In genomic region chrX:70694339-70695122, GRCh38 we compare ENCODE assay signal across 17 cellular contexts.
DNase-seq lines count a peak whose midpoint lies in the region; ATAC-seq, FAIRE-seq and TF ChIP-seq lines count a peak whose summit lies in the region.
"Had no signal": no experiment of that assay in that cellular context is flagged by ENCODE, and none has a peak within 500 bp of the region (broad histone marks: within the 10 kb centered on the region; RNA-seq: fewer than 3 reads in every experiment).

No MANE protein-coding gene starts in this region.

- no peaks in the 10 kb centered on the region for H3K9me3 ChIP-seq in pancreas
- H3K9me3 ChIP-seq in T-helper 17 cell (ENCODE audit: control insufficient read depth, low read length, poor library complexity, severe bottlenecking) = no peaks in the 10 kb centered on the region
- H3K9me3 ChIP-seq: HAP-1 had no signal

- peaks cover 0 to 7% (median 0%) of the 10 kb centered on the region in 4 donors for H3K27me3 ChIP-seq in pancreas

- H3K4me3 ChIP-seq in pancreas = no peak overlapping the region
- H3K4me3 ChIP-seq: GM12878, HAP-1 had no signal

- ATAC-seq in natural killer cell treated with Interleukin-12 subunit alpha and Interleukin-12 subunit beta and Interleukin-15 and Interleukin-18, amount 100 ng/mL, for 72 hours = no peak
- ATAC-seq in natural killer cell (no peak), pancreas (no peak), T-helper 17 cell (no peak)
- ATAC-seq: GM12878, HepG2 had no signal

- no peak for TF ChIP-seq CTCF in natural killer cell (IDR thresholded peaks at IDR 0.05)
- TF ChIP-seq CTCF in pancreas (IDR thresholded peaks at IDR 0.05) = no peak

- H3K9me3 Mint-ChIP-seq in activated T-cell treated with anti-CD3 and anti-CD28 coated beads, Interleukin-2, amount 50 U/mL, for 24 hours = no peaks in the 10 kb centered on the region
- no peaks in the 10 kb centered on the region for H3K9me3 Mint-ChIP-seq in natural killer cell treated with Interleukin-12 subunit alpha and Interleukin-12 subunit beta and Interleukin-15 and Interleukin-18, amount 100 ng/mL, for 72 hours
- no peaks in the 10 kb centered on the region for H3K9me3 Mint-ChIP-seq in natural killer cell
- H3K9me3 Mint-ChIP-seq: CD4-positive, alpha-beta memory T cell had no signal

- intact Hi-C loops in natural killer cell (cut with micrococcal nuclease) (no loop called here), pancreas (cut with DNase I) (no loop called here)

- no peak overlapping the region for H3K27ac Mint-ChIP-seq in activated T-cell treated with anti-CD3 and anti-CD28 coated beads, Interleukin-2, amount 50 U/mL, for 24 hours
- H3K27ac Mint-ChIP-seq in natural killer cell treated with Interleukin-12 subunit alpha and Interleukin-12 subunit beta and Interleukin-15 and Interleukin-18, amount 100 ng/mL, for 72 hours = no peak overlapping the region
- H3K27ac Mint-ChIP-seq in natural killer cell (no peak overlapping the region), T-helper 17 cell (no peak overlapping the region)
- H3K27ac Mint-ChIP-seq: B cell; CD4-positive, alpha-beta memory T cell had no signal

- H3K27ac ChIP-seq in pancreas = no peak overlapping the region

- no peaks in the 10 kb centered on the region for H3K36me3 ChIP-seq in pancreas
- H3K36me3 ChIP-seq: HAP-1 had no signal

- peaks cover 10% of the 10 kb centered on the region for H3K4me1 Mint-ChIP-seq in activated T-cell treated with anti-CD3 and anti-CD28 coated beads, Interleukin-2, amount 50 U/mL, for 24 hours (ENCODE audit: low read depth)
- H3K4me1 Mint-ChIP-seq in natural killer cell treated with Interleukin-12 subunit alpha and Interleukin-12 subunit beta and Interleukin-15 and Interleukin-18, amount 100 ng/mL, for 72 hours (ENCODE audit: low read depth in 2 of 2) = no peaks in the 10 kb centered on the region
- H3K4me1 Mint-ChIP-seq in natural killer cell (no peaks in the 10 kb centered on the region), T-helper 17 cell (no peaks in the 10 kb centered on the region)
- H3K4me1 Mint-ChIP-seq: B cell had no signal

- no peaks in the 10 kb centered on the region for H3K36me3 Mint-ChIP-seq in activated T-cell treated with anti-CD3 and anti-CD28 coated beads, Interleukin-2, amount 50 U/mL, for 24 hours (ENCODE audit: low read depth)
- no peaks in the 10 kb centered on the region for H3K36me3 Mint-ChIP-seq in natural killer cell treated with Interleukin-12 subunit alpha and Interleukin-12 subunit beta and Interleukin-15 and Interleukin-18, amount 100 ng/mL, for 72 hours
- H3K36me3 Mint-ChIP-seq in natural killer cell (no peaks in the 10 kb centered on the region), T-helper 17 cell (ENCODE audit: low read depth) (peaks cover 2% of the 10 kb centered on the region)
- H3K36me3 Mint-ChIP-seq: CD4-positive, alpha-beta memory T cell had no signal

- 56 to 75% methylated on average over 3 of the region's 3 CpGs for WGBS in pancreas, 2 donors

- peaks cover 38% of the 10 kb centered on the region for H3K27me3 Mint-ChIP-seq in activated T-cell treated with anti-CD3 and anti-CD28 coated beads, Interleukin-2, amount 50 U/mL, for 24 hours
- peaks cover 0 to 9% of the 10 kb centered on the region in 2 donors for H3K27me3 Mint-ChIP-seq in natural killer cell treated with Interleukin-12 subunit alpha and Interleukin-12 subunit beta and Interleukin-15 and Interleukin-18, amount 100 ng/mL, for 72 hours
- H3K27me3 Mint-ChIP-seq in natural killer cell (ENCODE audit: low read depth in 2 of 2) = peaks cover 0 to 20% of the 10 kb centered on the region in 2 donors
- no peaks in the 10 kb centered on the region for H3K27me3 Mint-ChIP-seq in T-helper 17 cell
- H3K27me3 Mint-ChIP-seq: B cell; CD4-positive, alpha-beta memory T cell had no signal

- H3K4me1 ChIP-seq in pancreas = no peaks in the 10 kb centered on the region
- H3K4me1 ChIP-seq: HAP-1 had no signal

- FAIRE-seq in pancreas (lab: Jason Lieb, UNC) = peak; percentile 54
- FAIRE-seq: A204.1, GM12878, GM18507, HepG2, HTR-8/SVneo had no signal

- no peak for DNase-seq in activated T-cell treated with anti-CD3 and anti-CD28 coated beads, Interleukin-2, amount 50 U/mL, for 24 hours
- no peak for DNase-seq in activated T-cell treated with anti-CD3 and anti-CD28 coated beads, Interleukin-2, amount 50 U/mL, for 48 hours
- DNase-seq in natural killer cell treated with Interleukin-12 subunit alpha and Interleukin-12 subunit beta and Interleukin-15 and Interleukin-18, amount 100 ng/mL, for 72 hours (ENCODE audit: low spot score) = no peak
- no peak for DNase-seq in natural killer cell
- DNase-seq in pancreas = no peak
- DNase-seq in hypothalamus (lab: John Stamatoyannopoulos, UW) = no peak
- no peak for DNase-seq in T-helper 17 cell
- DNase-seq: C1 segment of cervical spinal cord; CD4-positive, alpha-beta memory T cell; DMS79 had no signal

- H3K4me3 Mint-ChIP-seq in activated T-cell treated with anti-CD3 and anti-CD28 coated beads, Interleukin-2, amount 50 U/mL, for 24 hours = peak overlapping the region; percentile 12
- peak overlapping the region; percentile 42 for H3K4me3 Mint-ChIP-seq in natural killer cell treated with Interleukin-12 subunit alpha and Interleukin-12 subunit beta and Interleukin-15 and Interleukin-18, amount 100 ng/mL, for 72 hours
- H3K4me3 Mint-ChIP-seq in natural killer cell = no peak overlapping the region
- H3K4me3 Mint-ChIP-seq in T-helper 17 cell = no peak overlapping the region
- H3K4me3 Mint-ChIP-seq: B cell; CD4-positive, alpha-beta memory T cell had no signal

Comparison
In these comparisons a context has a peak if more than half of its experiments do, and no peak if none do; other contexts are left out.
1. H3K4me3 Mint-ChIP-seq: peak in activated T-cell treated with anti-CD3 and anti-CD28 coated beads, Interleukin-2, amount 50 U/mL, for 24 hours (single experiment) and natural killer cell treated with Interleukin-12 subunit alpha and Interleukin-12 subunit beta and Interleukin-15 and Interleukin-18, amount 100 ng/mL, for 72 hours (single experiment); none in natural killer cell (single experiment) and T-helper 17 cell (single experiment).